In the genomic region with DNA sequence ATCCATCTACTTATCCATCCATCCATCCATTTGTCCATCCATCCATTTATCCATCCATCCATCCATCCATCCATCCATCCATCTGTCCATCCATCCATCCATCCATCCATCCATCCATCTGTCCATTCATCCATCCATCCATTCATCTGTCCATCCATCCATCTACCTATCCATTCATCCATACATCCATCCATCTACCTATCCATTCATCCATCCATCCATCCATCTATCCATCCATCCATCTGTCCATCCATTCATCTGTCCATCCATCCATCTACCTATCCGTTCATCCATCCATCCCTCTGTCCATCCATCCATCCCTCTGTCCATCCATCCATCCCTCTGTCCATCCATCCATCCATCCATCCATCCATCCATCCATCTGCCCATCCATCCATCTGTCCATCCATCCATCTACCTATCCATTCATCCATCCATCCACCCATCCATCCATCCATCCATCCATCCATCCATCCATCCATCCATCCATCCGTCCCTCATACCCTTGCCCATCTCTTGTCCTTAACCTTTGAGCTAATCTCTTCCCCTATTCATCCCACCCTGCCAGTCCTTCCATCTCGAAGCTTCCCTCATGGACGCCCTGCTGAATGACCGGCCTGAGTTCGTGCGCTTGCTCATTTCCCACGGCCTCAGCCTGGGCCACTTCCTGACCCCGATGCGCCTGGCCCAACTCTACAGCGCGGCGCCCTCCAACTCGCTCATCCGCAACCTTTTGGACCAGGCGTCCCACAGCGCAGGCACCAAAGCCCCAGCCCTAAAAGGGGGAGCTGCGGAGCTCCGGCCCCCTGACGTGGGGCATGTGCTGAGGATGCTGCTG, we compare ENCODE assay signal across 11 cellular contexts. TPM values are rescaled to one million over a fixed set of nuclear protein-coding genes. Genes with fewer than 3 reads are reported as not detected.
"Had no signal": no experiment of that assay in that cellular context is flagged by ENCODE, and none has a peak within 500 bp of the region (broad histone marks: within the 10 kb centered on the region; RNA-seq: fewer than 3 reads in every experiment).

No MANE protein-coding gene starts in this region.

RNA-seq across cellular contexts. Expression of gene HRC, which starts 27.0 kb away (rescaled TPM):
- total RNA-seq: activated CD4-positive, alpha-beta memory T cell treated with anti-CD3 and anti-CD28 coated beads, Interleukin-2, amount 10 ng/mL, durations not matched to agents 7 days and 5 days; activated CD4-positive, alpha-beta T cell treated with anti-CD3 and anti-CD28 coated beads, Interleukin-2, amount 10 ng/mL, durations not matched to agents 7 days and 5 days; activated naive CD4-positive, alpha-beta T cell treated with anti-CD3 and anti-CD28 coated beads, Interleukin-2, amount 50 U/mL, for 72 hours; activated T-cell treated with anti-CD3 and anti-CD28 coated beads, Interleukin-2, amount 50 U/mL, for 72 hours; chondrocyte; dermis blood vessel endothelial cell; endothelial cell of umbilical vein; fibroblast of lung; glomerular endothelial cell; T-cell; T-helper 2 cell treated with Interferon-gamma antibody and Interleukin-4, amounts not matched to agents 100 ng/mL and 5 ng/mL, for 36 hours had no signal
- polyA plus RNA-seq: endothelial cell of umbilical vein had no signal
